In genomic region chr12:130576286-130576933, GRCh38 we compare ENCODE assay signal across 19 cellular contexts.
DNase-seq lines count a peak whose midpoint lies in the region; ATAC-seq, FAIRE-seq and TF ChIP-seq lines count a peak whose summit lies in the region.
"Had no signal": no experiment of that assay in that cellular context is flagged by ENCODE, and none has a peak within 500 bp of the region (broad histone marks: within the 10 kb centered on the region; RNA-seq: fewer than 3 reads in every experiment).

No MANE protein-coding gene starts in this region.

- no peak overlapping the region for H3K9ac ChIP-seq in GM12878 (ENCODE audit: control insufficient read depth, insufficient read depth, low read length)
- H3K9ac ChIP-seq: neural progenitor cell had no signal

- no peak overlapping the region for H3K4me3 Mint-ChIP-seq in activated CD8-positive, alpha-beta T cell treated with anti-CD3 and anti-CD28 coated beads for 36 hours
- H3K4me3 Mint-ChIP-seq: activated naive CD4-positive, alpha-beta T cell treated with anti-CD3 and anti-CD28 coated beads for 36 hours; CD4-positive, alpha-beta T cell; central memory CD8-positive, alpha-beta T cell had no signal

- RAD21 ChIA-PET in GM12878 (lab: Charles Lee; ENCODE audit: unreplicated experiment): no interaction called here

- in situ Hi-C loops in G401 (cut with HindIII; ENCODE audit: low sequenced_read_pairs): no loop called here
- in situ Hi-C loops in GM12878 (cut with MboI): no loop called here

- TF ChIP-seq CTCF in GM12878 (IDR thresholded peaks at IDR 0.05 in 2 of 3, conservative IDR thresholded peaks at IDR 0.05 in 1 of 3; ENCODE audit: control insufficient read depth in 2 of 3, extremely low read depth in 1 of 3, insufficient read depth in 1 of 3, low read depth in 3 of 3, low read length in 3 of 3) (no peak), body of pancreas (IDR thresholded peaks at IDR 0.05) (no peak), heart left ventricle (IDR thresholded peaks at IDR 0.05) (no peak)
- TF ChIP-seq CTCF in activated CD8-positive, alpha-beta T cell treated with anti-CD3 and anti-CD28 coated beads for 36 hours (IDR thresholded peaks at IDR 0.05): no peak

- no peaks in the 10 kb centered on the region for H3K79me2 ChIP-seq in GM12878 (ENCODE audit: control insufficient read depth, insufficient read depth, low read length)

- no peaks in the 10 kb centered on the region for H3K27me3 Mint-ChIP-seq in activated CD8-positive, alpha-beta T cell treated with anti-CD3 and anti-CD28 coated beads for 36 hours
- H3K27me3 Mint-ChIP-seq: CD4-positive, alpha-beta T cell; central memory CD8-positive, alpha-beta T cell had no signal

- POLR2A ChIA-PET in GM12878 (lab: Charles Lee): no interaction called here
- POLR2A ChIA-PET in activated CD8-positive, alpha-beta T cell treated with anti-CD3 and anti-CD28 coated beads for 36 hours (lab: Charles Lee): no interaction called here

- H3K36me3 ChIP-seq in GM12878 (ENCODE audit: control insufficient read depth in 2 of 2, insufficient read depth in 2 of 2, low read length in 1 of 2) (no peaks in the 10 kb centered on the region), body of pancreas (replicated peaks in 1 of 2; ENCODE audit: insufficient read depth in 1 of 2, low read depth in 2 of 2) (no peaks in the 10 kb centered on the region), heart left ventricle (no peaks in the 10 kb centered on the region)
- H3K36me3 ChIP-seq: esophagus squamous epithelium, left ventricle myocardium inferior, MG63, neural progenitor cell had no signal

- H3K4me1 Mint-ChIP-seq in activated CD8-positive, alpha-beta T cell treated with anti-CD3 and anti-CD28 coated beads for 36 hours (ENCODE audit: low read depth): no peaks in the 10 kb centered on the region
- H3K4me1 Mint-ChIP-seq: central memory CD8-positive, alpha-beta T cell had no signal

- H3K9me3 ChIP-seq in GM12878 (replicated peaks; ENCODE audit: control insufficient read depth, insufficient read depth, low read length): no peaks in the 10 kb centered on the region; the same call in 1 of the 3 replicates
- H3K9me3 ChIP-seq in body of pancreas: no peaks in the 10 kb centered on the region
- H3K9me3 ChIP-seq in heart left ventricle: no peaks in the 10 kb centered on the region
- H3K9me3 ChIP-seq: esophagus squamous epithelium, left ventricle myocardium inferior, MG63, mucosa of descending colon had no signal

- SMC1A ChIA-PET in GM12878 (lab: Charles Lee; ENCODE audit: uncharacterized antibody, unreplicated experiment): interaction anchor here (1.0 to 2.5 kb wide), 4 partner anchors 8 to 140 kb away, joined by 3 to 12 read pairs (median 4); partner anchors contain the start of gene RIMBP2

- no peak overlapping the region for H3K4me3 ChIP-seq in GM12878
- H3K4me3 ChIP-seq in body of pancreas: no peak overlapping the region
- no peak overlapping the region for H3K4me3 ChIP-seq in heart left ventricle
- H3K4me3 ChIP-seq: esophagus squamous epithelium, left ventricle myocardium inferior, MG63, mucosa of descending colon, neural progenitor cell had no signal

- DNase-seq in Ammon's horn (ENCODE audit: low spot score) (peak; percentile 48), G401 (ENCODE audit: low spot score) (peak; percentile 53), NCI-H510A treated with DMSO at 0.1 percent for 48 hours (lab: John Stamatoyannopoulos, UW) (peak; percentile 68), GM12878 (ENCODE audit: low read depth, low spot score) (no peak), body of pancreas (no peak), midbrain (lab: John Stamatoyannopoulos, UW) (no peak), heart left ventricle (no peak)
- DNase-seq in activated CD8-positive, alpha-beta T cell treated with anti-CD3 and anti-CD28 coated beads for 36 hours: no peak
- DNase-seq: activated CD4-positive, alpha-beta T cell treated with anti-CD3 and anti-CD28 coated beads, Interleukin-2, amount 50 U/mL, for 4 hours; activated naive CD4-positive, alpha-beta T cell treated with anti-CD3 and anti-CD28 coated beads for 36 hours; CD4-positive, alpha-beta T cell; effector CD8-positive, alpha-beta T cell; esophagus squamous epithelium; left ventricle myocardium inferior; MG63; mucosa of descending colon; NCI-H2029 had no signal

- TF ChIP-seq EP300 in GM12878 (IDR thresholded peaks at IDR 0.05; ENCODE audit: borderline replicate concordance in 1 of 2, control insufficient read depth in 1 of 2, low read depth in 2 of 2, low read length in 2 of 2): no peak

- no peak overlapping the region for H2AFZ ChIP-seq in GM12878 (ENCODE audit: control insufficient read depth, low read depth, low read length)
- H2AFZ ChIP-seq: neural progenitor cell had no signal

- ATAC-seq in GM12878: no peak
- ATAC-seq in body of pancreas: no peak
- ATAC-seq in activated CD8-positive, alpha-beta T cell treated with anti-CD3 and anti-CD28 coated beads for 36 hours: no peak
- ATAC-seq in heart left ventricle: no peak
- ATAC-seq: mucosa of descending colon had no signal

- H3K9me3 Mint-ChIP-seq in activated CD8-positive, alpha-beta T cell treated with anti-CD3 and anti-CD28 coated beads for 36 hours: no peaks in the 10 kb centered on the region
- H3K9me3 Mint-ChIP-seq: activated naive CD4-positive, alpha-beta T cell treated with anti-CD3 and anti-CD28 coated beads for 36 hours; central memory CD8-positive, alpha-beta T cell; neural progenitor cell had no signal

- no peak overlapping the region for H3K27ac Mint-ChIP-seq in activated CD8-positive, alpha-beta T cell treated with anti-CD3 and anti-CD28 coated beads for 36 hours
- H3K27ac Mint-ChIP-seq: activated naive CD4-positive, alpha-beta T cell treated with anti-CD3 and anti-CD28 coated beads for 36 hours; CD4-positive, alpha-beta T cell had no signal

- H4K20me1 ChIP-seq in GM12878 (ENCODE audit: control insufficient read depth, insufficient read depth): no peaks in the 10 kb centered on the region

- CTCF ChIA-PET in GM12878 (lab: Yijun Ruan, JAX): interaction anchor here (0.6 to 1.1 kb wide), 2 partner anchors 28 to 172 kb away, joined by 3 read pairs; no protein-coding TSS in a partner anchor
- CTCF ChIA-PET in activated CD8-positive, alpha-beta T cell treated with anti-CD3 and anti-CD28 coated beads for 36 hours (lab: Charles Lee): no interaction called here

- H3K27ac ChIP-seq in GM12878 (ENCODE audit: control insufficient read depth, insufficient read depth) (peak overlapping the region; percentile 31; the same call in 1 of the 2 replicates), body of pancreas (no peak overlapping the region), heart left ventricle (no peak overlapping the region)
- H3K27ac ChIP-seq: esophagus squamous epithelium, left ventricle myocardium inferior, neural progenitor cell had no signal

- 64% methylated on average over 25 of the region's 25 CpGs for WGBS in GM12878 (ENCODE audit: insufficient coverage, insufficient replicate concordance, low lambda C conversion rate, missing lambda C conversion rate)
- WGBS in body of pancreas, 2 donors: 77 to 80% methylated on average over 22 to 25 of the region's 25 CpGs
- 85 to 88% (median 85%) methylated on average over 25 of the region's 25 CpGs for WGBS in heart left ventricle, 4 donors

- H3K4me1 ChIP-seq in GM12878 (ENCODE audit: control insufficient read depth, insufficient read depth, low read length) (peaks cover 4% of the 10 kb centered on the region; the same call in 1 of the 2 replicates), body of pancreas (no peaks in the 10 kb centered on the region), heart left ventricle (no peaks in the 10 kb centered on the region)
- H3K4me1 ChIP-seq: esophagus squamous epithelium, left ventricle myocardium inferior, neural progenitor cell had no signal

- H3K27me3 ChIP-seq in GM12878 (replicated peaks in 1 of 2; ENCODE audit: control insufficient read depth in 2 of 2, insufficient read depth in 2 of 2, low read length in 1 of 2): no peaks in the 10 kb centered on the region
- H3K27me3 ChIP-seq in body of pancreas: no peaks in the 10 kb centered on the region
- no peaks in the 10 kb centered on the region for H3K27me3 ChIP-seq in heart left ventricle
- H3K27me3 ChIP-seq: esophagus squamous epithelium, MG63, neural progenitor cell had no signal

- no peak for TF ChIP-seq RAD21 in GM12878 (IDR thresholded peaks at IDR 0.05; ENCODE audit: insufficient read depth, low read depth, low read length)

- FAIRE-seq in GM12878 (lab: Jason Lieb, UNC): no peak

- BruUV-seq in GM12878 (replicated peaks; lab: Mats Ljungman, UMichigan): no TSS peak

- no peak overlapping the region for H3K4me2 ChIP-seq in GM12878 (ENCODE audit: control insufficient read depth, insufficient read depth)
- H3K4me2 ChIP-seq: neural progenitor cell had no signal

- intact Hi-C loops in GM12878 (cut with micrococcal nuclease; ENCODE audit: unreplicated experiment) (loop anchor here (10.0 kb wide), 2 partner anchors 138 to 168 kb away; partner anchors contain the start of gene RIMBP2), body of pancreas (cut with DNase I) (no loop called here), heart left ventricle (cut with DNase I) (no loop called here)
- intact Hi-C loops in activated CD8-positive, alpha-beta T cell treated with anti-CD3 and anti-CD28 coated beads for 36 hours (cut with micrococcal nuclease): no loop called here

- TF ChIP-seq POLR2A in GM12878 (IDR thresholded peaks at IDR 0.05; ENCODE audit: low read depth, low read length) (no peak), body of pancreas (IDR thresholded peaks at IDR 0.05) (no peak), heart left ventricle (IDR thresholded peaks at IDR 0.05) (no peak)

- no peaks in the 10 kb centered on the region for H3K36me3 Mint-ChIP-seq in activated CD8-positive, alpha-beta T cell treated with anti-CD3 and anti-CD28 coated beads for 36 hours (ENCODE audit: low read depth)
- H3K36me3 Mint-ChIP-seq: neural progenitor cell had no signal

TF ChIP-seq in GM12878, 131 proteins besides CTCF, POLR2A, EP300 and RAD21 (continues in another document):
- no peak for TF ChIP-seq RELA (IDR thresholded peaks at IDR 0.05; ENCODE audit: borderline replicate concordance, partially characterized antibody)

Comparison
In these comparisons a context has a peak if more than half of its experiments do, and no peak if none do; other contexts are left out.
1. DNase-seq: peak in Ammon's horn (single experiment), G401 (single experiment) and NCI-H510A treated with DMSO at 0.1 percent for 48 hours (single experiment); none in GM12878 (single experiment), body of pancreas (0 of 4), activated CD8-positive, alpha-beta T cell treated with anti-CD3 and anti-CD28 coated beads for 36 hours (single experiment), midbrain (single experiment) and heart left ventricle (0 of 5).